Comparison of ENCODE assay signal across 17 cellular contexts in the genomic region with DNA sequence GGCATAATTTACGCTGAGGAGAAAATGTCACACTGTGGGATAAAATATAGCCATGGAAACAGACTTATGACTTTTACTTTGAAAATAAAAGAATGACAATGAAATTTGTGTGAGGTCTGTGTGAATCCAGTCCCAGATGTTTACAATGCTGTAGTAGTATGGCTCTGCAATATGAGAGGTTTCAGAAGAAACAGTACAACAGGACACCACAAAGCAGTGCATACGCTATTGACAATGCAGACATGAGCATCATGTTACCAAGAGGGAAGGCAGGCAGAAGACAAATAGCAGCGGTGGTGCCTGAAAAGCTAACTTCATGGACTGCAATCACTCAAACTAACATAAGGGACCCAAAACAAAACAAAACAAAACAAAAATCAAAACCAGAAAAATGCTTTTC. TPM values are rescaled to one million over a fixed set of nuclear protein-coding genes. Genes with fewer than 3 reads are reported as not detected.
DNase-seq lines count a peak whose midpoint lies in the region; ATAC-seq, FAIRE-seq and TF ChIP-seq lines count a peak whose summit lies in the region.
"Had no signal": no experiment of that assay in that cellular context is flagged by ENCODE, and none has a peak within 500 bp of the region (broad histone marks: within the 10 kb centered on the region; RNA-seq: fewer than 3 reads in every experiment).

No MANE protein-coding gene starts in this region.

- H3K4me1 ChIP-seq in pancreas (peaks cover 0 to 16% (median 4%) of the 10 kb centered on the region in 3 donors), vagina (peaks cover 7% of the 10 kb centered on the region), adrenal gland (replicated peaks in 1 of 2) (peaks cover 7 to 11% of the 10 kb centered on the region in 2 donors)

- no peaks in the 10 kb centered on the region for H3K36me3 Mint-ChIP-seq in glutamatergic neuron (ENCODE audit: unreplicated experiment)

- H3K4me3 Mint-ChIP-seq in glutamatergic neuron (ENCODE audit: unreplicated experiment) = peak overlapping the region; percentile 68
- H3K4me3 Mint-ChIP-seq: activated CD8-positive, alpha-beta T cell treated with anti-CD3 and anti-CD28 coated beads for 36 hours; effector memory CD8-positive, alpha-beta T cell had no signal

- peaks cover 16% of the 10 kb centered on the region for H3K4me1 Mint-ChIP-seq in glutamatergic neuron (ENCODE audit: low read depth, unreplicated experiment)

- no peaks in the 10 kb centered on the region for H3K36me3 ChIP-seq in pancreas
- H3K36me3 ChIP-seq in vagina = no peaks in the 10 kb centered on the region
- H3K36me3 ChIP-seq in adrenal gland (replicated peaks in 1 of 2) = no peaks in the 10 kb centered on the region
- H3K36me3 ChIP-seq: gastroesophageal sphincter had no signal

- ATAC-seq in Right ventricle myocardium inferior (peak; percentile 18), left ventricle myocardium superior (no peak), pancreas (peak; percentile 4 to 19 (median 16))
- ATAC-seq: activated CD8-positive, alpha-beta T cell treated with anti-CD3 and anti-CD28 coated beads for 36 hours; effector memory CD8-positive, alpha-beta T cell; gastroesophageal sphincter; left lobe of liver had no signal

- peaks cover 17% of the 10 kb centered on the region for H3K27me3 Mint-ChIP-seq in glutamatergic neuron (ENCODE audit: unreplicated experiment)

- H3K27ac ChIP-seq in pancreas (peak overlapping the region in 2 of 4 donors; percentile 84 to 91), vagina (peak overlapping the region; percentile 88), adrenal gland (no peak overlapping the region)

- WGBS in pancreas, 2 donors = 9 to 10% methylated on average over 3 of the region's 3 CpGs
- WGBS in adrenal gland, 4 donors = 29 to 42% (median 34%) methylated on average over 3 of the region's 3 CpGs

- intact Hi-C loops in Right ventricle myocardium inferior (cut with DNase I) (no loop called here), left ventricle myocardium superior (cut with micrococcal nuclease) (no loop called here), pancreas (cut with DNase I) (no loop called here), vagina (cut with DNase I) (no loop called here), adrenal gland (cut with DNase I) (no loop called here)

- no peak for TF ChIP-seq POLR2A in vagina (IDR thresholded peaks at IDR 0.05)
- TF ChIP-seq POLR2A in adrenal gland (IDR thresholded peaks at IDR 0.05) = no peak

- H3K9me3 Mint-ChIP-seq in glutamatergic neuron (ENCODE audit: unreplicated experiment) = peaks cover 2% of the 10 kb centered on the region
- H3K9me3 Mint-ChIP-seq: activated CD8-positive, alpha-beta T cell treated with anti-CD3 and anti-CD28 coated beads for 36 hours had no signal

- H3K27me3 ChIP-seq in pancreas = no peaks in the 10 kb centered on the region
- H3K27me3 ChIP-seq in vagina = no peaks in the 10 kb centered on the region
- peaks cover 9% of the 10 kb centered on the region for H3K27me3 ChIP-seq in adrenal gland

- H3K4me3 ChIP-seq in pancreas (peak overlapping the region in 3 of 4 donors; percentile 33 to 56 (median 52)), vagina (peak overlapping the region; percentile 50 to 53), adrenal gland (peak overlapping the region in 1 of 4 donors; percentile 13)

- TF ChIP-seq CTCF in glutamatergic neuron (IDR thresholded peaks at IDR 0.05; ENCODE audit: partially characterized antibody, unreplicated experiment) (no peak), pancreas (IDR thresholded peaks at IDR 0.05) (no peak), vagina (IDR thresholded peaks at IDR 0.05) (no peak), adrenal gland (IDR thresholded peaks at IDR 0.05) (no peak)

- FAIRE-seq in pancreas (lab: Jason Lieb, UNC) = no peak

- H3K27ac Mint-ChIP-seq in glutamatergic neuron (ENCODE audit: unreplicated experiment) = no peak overlapping the region
- H3K27ac Mint-ChIP-seq: activated CD8-positive, alpha-beta T cell treated with anti-CD3 and anti-CD28 coated beads for 36 hours; effector memory CD8-positive, alpha-beta T cell had no signal

- H3K9me3 ChIP-seq in pancreas (no peaks in the 10 kb centered on the region), vagina (no peaks in the 10 kb centered on the region), adrenal gland (replicated peaks in 1 of 3) (no peaks in the 10 kb centered on the region)
- H3K9me3 ChIP-seq: gastroesophageal sphincter had no signal

- DNase-seq in Right ventricle myocardium inferior (ENCODE audit: missing footprints) (no peak), left ventricle myocardium superior (no peak), glutamatergic neuron (no peak), pancreas (peak in 1 of 6 donors; percentile 17), vagina (ENCODE audit: extremely low spot score in 2 of 2) (no peak), pons (ENCODE audit: low spot score) (no peak), adrenal gland (no peak)
- no peak for DNase-seq in stimulated activated CD4-positive, alpha-beta T cell treated with anti-CD3 and anti-CD28 coated beads, Interleukin-4, amount 100 ng/mL, for 1 hour
- DNase-seq: activated CD8-positive, alpha-beta T cell treated with anti-CD3 and anti-CD28 coated beads for 36 hours; effector memory CD8-positive, alpha-beta T cell; NCI-H2029; RPMI8226; stimulated activated CD4-positive, alpha-beta T cell treated with anti-CD3 and anti-CD28 coated beads, Interleukin-1b, Interleukin-23, amount 100 ng/mL, for 48 hours; stimulated activated CD8-positive, alpha-beta memory T cell treated with anti-CD3 and anti-CD28 coated beads, Interleukin-4, amount 100 ng/mL, for 48 hours had no signal

RNA-seq across cellular contexts. Expression of gene FGF10, which starts 1.8 kb away (rescaled TPM):
- total RNA-seq in Right ventricle myocardium inferior = 4.4 TPM
- 0.59 TPM for total RNA-seq in left ventricle myocardium superior
- not detected for total RNA-seq in glutamatergic neuron (ENCODE audit: unreplicated experiment)
- 1 to 10 TPM; 5.7 to 8.5 (median 6.5) TPM for total RNA-seq in pancreas
- polyA plus RNA-seq in pancreas = 1 to 10 TPM; 1.8 to 3.8 TPM
- total RNA-seq in vagina = 41.3 TPM
- 1 to 10 TPM in 5 of 8 donors, under 1 TPM in 3; 0.18 to 2.8 (median 1.1) TPM for total RNA-seq in adrenal gland
- polyA plus RNA-seq in adrenal gland = 1 to 10 TPM; 1.0 to 1.4 (median 1.1) TPM
- total RNA-seq: activated CD8-positive, alpha-beta T cell treated with anti-CD3 and anti-CD28 coated beads for 36 hours; M059J had no signal
